In genomic region chr1:168090395-168090794, GRCh38 we compare ENCODE assay signal across 20 cellular contexts. TPM values are rescaled to one million over a fixed set of nuclear protein-coding genes. Genes with fewer than 3 reads are reported as not detected.
DNase-seq lines count a peak whose midpoint lies in the region; FAIRE-seq and TF ChIP-seq lines count a peak whose summit lies in the region.
"Had no signal": no experiment of that assay in that cellular context is flagged by ENCODE, and none has a peak within 500 bp of the region (broad histone marks: within the 10 kb centered on the region; RNA-seq: fewer than 3 reads in every experiment).

No MANE protein-coding gene starts in this region.

- H4K91ac ChIP-seq in H1 (replicated peaks; ENCODE audit: insufficient read length, low read length), result no peak overlapping the region

- WGBS in mammary epithelial cell (ENCODE audit: low coverage, missing lambda C conversion rate), result 94% methylated on average over 12 of the region's 14 CpGs
- 89% methylated on average over 14 of the region's 14 CpGs; no CpG with 5 or more reads in 1 of the 2 experiments for WGBS in H1 (ENCODE audit: extremely low coverage in 1 of 2, insufficient coverage in 1 of 2, insufficient read length in 1 of 2, insufficient replicate concordance in 2 of 2, low coverage in 1 of 2, low lambda C conversion rate in 2 of 2, missing lambda C conversion rate in 1 of 2), 2 experiments

- no peak overlapping the region for H2BK15ac ChIP-seq in H1 (ENCODE audit: low read length)

- no peak for FAIRE-seq in H1 (lab: Jason Lieb, UNC)
- FAIRE-seq: GM12891, GM19239, HepG2 had no signal

- H3K27ac ChIP-seq in mammary epithelial cell (ENCODE audit: insufficient read depth, low read depth, low read length) (no peak overlapping the region), H1 (ENCODE audit: low read depth, low read length) (0 out of 2 replicates have a peak overlapping the region, but pooled peaks have one; percentile 10), neural progenitor cell (no peak overlapping the region)
- H3K27ac ChIP-seq: 22Rv1; BLaER1 treated with 17β-estradiol and CSF1 and Interleukin-3, amounts not matched to agents 10 nM and 100 nM had no signal

- H4K20me1 ChIP-seq in mammary epithelial cell (ENCODE audit: insufficient read depth, low read length), result no peaks in the 10 kb centered on the region
- H4K20me1 ChIP-seq in H1 (replicated peaks in 1 of 2; ENCODE audit: control insufficient read depth in 1 of 2, insufficient read depth in 2 of 2, low read length in 2 of 2), result peaks cover 0 to 3% of the 10 kb centered on the region in 2 experiments
- peaks cover 27% of the 10 kb centered on the region for H4K20me1 ChIP-seq in neural progenitor cell (ENCODE audit: low read depth)
- H4K20me1 ChIP-seq: BLaER1 treated with 17β-estradiol and CSF1 and Interleukin-3, amounts not matched to agents 10 nM and 100 nM had no signal

- H3K27ac Mint-ChIP-seq in MCF 10A (ENCODE audit: low read depth, unreplicated experiment) (peak overlapping the region; percentile 5), neural progenitor cell (peak overlapping the region; percentile 1)
- H3K27ac Mint-ChIP-seq: B cell; CD8-positive, alpha-beta T cell; IgD-negative memory B cell had no signal

- no peak overlapping the region for H3K23ac ChIP-seq in H1 (ENCODE audit: insufficient read length)

- H3K27me3 ChIP-seq in mammary epithelial cell (ENCODE audit: insufficient read depth, low read length) (no peaks in the 10 kb centered on the region), H1 (replicated peaks in 1 of 4; ENCODE audit: control insufficient read depth in 3 of 4, extremely low read depth in 1 of 4, insufficient read depth in 3 of 4, low read length in 3 of 4) (no peaks in the 10 kb centered on the region), neural progenitor cell (no peaks in the 10 kb centered on the region)
- H3K27me3 ChIP-seq: BLaER1 treated with 17β-estradiol and CSF1 and Interleukin-3, amounts not matched to agents 10 nM and 100 nM had no signal

- H3K36me3 Mint-ChIP-seq in MCF 10A (ENCODE audit: insufficient read depth, unreplicated experiment), result peaks cover 5% of the 10 kb centered on the region
- H3K36me3 Mint-ChIP-seq in neural progenitor cell, result peaks cover 42% of the 10 kb centered on the region
- H3K36me3 Mint-ChIP-seq: CD8-positive, alpha-beta T cell had no signal

- POLR2A ChIA-PET in MCF 10A (lab: Yijun Ruan, JAX), result interaction anchor here (0.6 to 2.4 kb wide), 2 partner anchors 8 to 1267 kb away, joined by 3 to 8 read pairs; no protein-coding TSS in a partner anchor
- POLR2A ChIA-PET in H1 (lab: Charles Lee; ENCODE audit: partially characterized antibody), result interaction anchor here (1.8 kb wide), 1 partner anchor 8 kb away, joined by 3 read pairs; no protein-coding TSS in a partner anchor

- H2AFZ ChIP-seq in mammary epithelial cell (ENCODE audit: low read depth, low read length) (no peak overlapping the region), H1 (ENCODE audit: low read length) (no peak overlapping the region), neural progenitor cell (replicated peaks) (no peak overlapping the region)

- no peak overlapping the region for H3K4ac ChIP-seq in H1 (replicated peaks; ENCODE audit: insufficient read length, low read depth, low read length)

- H3K4me3 ChIP-seq in mammary epithelial cell (replicated peaks in 1 of 3; ENCODE audit: insufficient read depth in 1 of 3, low read depth in 2 of 3, low read length in 3 of 3) (no peak overlapping the region), H1 (ENCODE audit: extremely low read depth in 1 of 4, insufficient read depth in 2 of 4, low read depth in 3 of 4, low read length in 4 of 4) (no peak overlapping the region), neural progenitor cell (no peak overlapping the region)
- H3K4me3 ChIP-seq: BLaER1 treated with 17β-estradiol and CSF1 and Interleukin-3, amounts not matched to agents 10 nM and 100 nM had no signal

- H2BK5ac ChIP-seq in H1 (ENCODE audit: low read depth, low read length), result no peak overlapping the region

- no peak overlapping the region for H2BK120ac ChIP-seq in H1 (replicated peaks; ENCODE audit: low read depth, low read length)

- H3K79me2 ChIP-seq in mammary epithelial cell (ENCODE audit: insufficient read depth, low read length) (no peaks in the 10 kb centered on the region), H1 (ENCODE audit: control insufficient read depth in 1 of 2, insufficient read depth in 2 of 2, low read length in 2 of 2) (no peaks in the 10 kb centered on the region), neural progenitor cell (ENCODE audit: low read depth) (no peaks in the 10 kb centered on the region)

- no peak for TF ChIP-seq EP300 in H1 (IDR thresholded peaks at IDR 0.05; ENCODE audit: borderline replicate concordance in 1 of 2, low read depth in 2 of 2, low read length in 2 of 2)

- H3K79me1 ChIP-seq in H1 (ENCODE audit: low read depth, low read length), result no peaks in the 10 kb centered on the region

- H3K36me3 ChIP-seq in mammary epithelial cell (ENCODE audit: insufficient read depth, low read length) (no peaks in the 10 kb centered on the region), H1 (ENCODE audit: control insufficient read depth in 2 of 4, insufficient read depth in 4 of 4, low read length in 3 of 4) (peaks cover 0 to 2% (median 0%) of the 10 kb centered on the region in 4 experiments; a peak in 1 of 8 replicates), neural progenitor cell (no peaks in the 10 kb centered on the region)
- H3K36me3 ChIP-seq: BLaER1 treated with 17β-estradiol and CSF1 and Interleukin-3, amounts not matched to agents 10 nM and 100 nM had no signal

- H2AK5ac ChIP-seq in H1 (ENCODE audit: low read depth, low read length), result no peak overlapping the region

- in situ Hi-C loops in mammary epithelial cell (cut with MboI; ENCODE audit: low sequenced_read_pairs in 2 of 2), result loop anchor here in 1 of 2 donors (25.0 kb wide), 1 partner anchor 222 kb away; no protein-coding TSS in a partner anchor

- dilution Hi-C loops in mammary epithelial cell (cut with HindIII; ENCODE audit: low sequenced_read_pairs), result loop anchor here (5.0 kb wide), 1 partner anchor 77 kb away; no protein-coding TSS in a partner anchor

- BruUV-seq in MCF 10A (replicated peaks; lab: Mats Ljungman, UMichigan) (no TSS peak), mammary epithelial cell (replicated peaks; lab: Mats Ljungman, UMichigan) (no TSS peak)

- DNase-seq in MCF 10A (ENCODE audit: unreplicated experiment), result no peak
- DNase-seq in mammary epithelial cell, result no peak
- DNase-seq in H1 (ENCODE audit: low read depth in 1 of 2, low spot score in 2 of 2), result no peak
- DNase-seq in neural progenitor cell (ENCODE audit: low spot score), result no peak
- no peak for DNase-seq in HCEC 1CT
- DNase-seq in 8988T, result no peak
- no peak for DNase-seq in SW480 (ENCODE audit: low spot score)
- DNase-seq: COR-L47, DMS 273 treated with DMSO at 0.1 percent for 48 hours, DMS53, DND-41, EL had no signal

- H4K8ac ChIP-seq in H1 (ENCODE audit: extremely low read depth, insufficient read depth, low read length), result peak overlapping the region; percentile 28; the same call in 1 of the 2 replicates

- H3K4me1 ChIP-seq in mammary epithelial cell (ENCODE audit: insufficient read depth, low read length) (no peaks in the 10 kb centered on the region), H1 (replicated peaks in 1 of 4; ENCODE audit: control insufficient read depth in 3 of 4, insufficient read depth in 4 of 4, low read length in 3 of 4) (peaks cover 0 to 3% (median 0%) of the 10 kb centered on the region in 4 experiments; a peak in 1 of 7 replicates), neural progenitor cell (peaks cover 15% of the 10 kb centered on the region)

- H3K23me2 ChIP-seq in H1 (ENCODE audit: low read depth, low read length), result no peaks in the 10 kb centered on the region

- no peak overlapping the region for H2BK12ac ChIP-seq in H1 (ENCODE audit: low read depth, low read length)

- H2BK20ac ChIP-seq in H1 (ENCODE audit: low read length), result no peak overlapping the region

- H3K4me2 ChIP-seq in mammary epithelial cell (ENCODE audit: insufficient read depth, low read depth, low read length), result no peak overlapping the region
- no peak overlapping the region for H3K4me2 ChIP-seq in H1 (ENCODE audit: insufficient read depth in 1 of 2, low read depth in 2 of 2, low read length in 2 of 2)
- no peak overlapping the region for H3K4me2 ChIP-seq in neural progenitor cell
- H3K4me2 ChIP-seq: BLaER1 treated with 17β-estradiol and CSF1 and Interleukin-3, amounts not matched to agents 10 nM and 100 nM had no signal

- no peak overlapping the region for H3K18ac ChIP-seq in H1 (ENCODE audit: extremely low read depth, low read length)

- H3K9me3 ChIP-seq in mammary epithelial cell (replicated peaks; ENCODE audit: insufficient read depth, low read length) (no peaks in the 10 kb centered on the region), H1 (ENCODE audit: insufficient read depth in 2 of 2, low read depth in 1 of 2, low read length in 1 of 2) (no peaks in the 10 kb centered on the region), neural progenitor cell (ENCODE audit: low read depth) (no peaks in the 10 kb centered on the region)
- H3K9me3 ChIP-seq: BLaER1 treated with 17β-estradiol and CSF1 and Interleukin-3, amounts not matched to agents 10 nM and 100 nM had no signal

- CTCF ChIA-PET in MCF 10A (lab: Yijun Ruan, JAX), result interaction anchor here (0.5 to 7.3 kb wide), 9 partner anchors 7 to 1439 kb away, joined by 3 to 116 read pairs (median 3); no protein-coding TSS in a partner anchor
- CTCF ChIA-PET in mammary epithelial cell (lab: Charles Lee; ENCODE audit: low non-redundant PET), result no interaction called here
- CTCF ChIA-PET in H1 (lab: Charles Lee; ENCODE audit: partially characterized antibody), result interaction anchor here (6.1 kb wide), 1 partner anchor 8 kb away, joined by 75 read pairs; no protein-coding TSS in a partner anchor

- no peak for TF ChIP-seq RAD21 in H1 (IDR thresholded peaks at IDR 0.05 in 1 of 2, conservative IDR thresholded peaks at IDR 0.05 in 1 of 2; ENCODE audit: low read depth in 2 of 2, low read length in 2 of 2)

- H3K4me3 Mint-ChIP-seq in MCF 10A (ENCODE audit: unreplicated experiment) (no peak overlapping the region), neural progenitor cell (no peak overlapping the region)
- H3K4me3 Mint-ChIP-seq: B cell; CD8-positive, alpha-beta T cell; IgD-negative memory B cell had no signal

- no peak for TF ChIP-seq POLR2A in H1 (IDR thresholded peaks at IDR 0.05; ENCODE audit: control extremely low read depth in 1 of 2, low read depth in 2 of 2, low read length in 2 of 2)

- H3K4me1 Mint-ChIP-seq in MCF 10A (ENCODE audit: insufficient read depth, unreplicated experiment) (no peaks in the 10 kb centered on the region), neural progenitor cell (peaks cover 17% of the 10 kb centered on the region)
- H3K4me1 Mint-ChIP-seq: B cell, IgD-negative memory B cell had no signal

- H3K27me3 Mint-ChIP-seq in MCF 10A (ENCODE audit: insufficient read depth, unreplicated experiment) (no peaks in the 10 kb centered on the region), neural progenitor cell (ENCODE audit: insufficient read depth, low read depth) (peaks cover 3% of the 10 kb centered on the region)

- no peak for TF ChIP-seq CTCF in MCF 10A (IDR thresholded peaks at IDR 0.05; ENCODE audit: unreplicated experiment)
- TF ChIP-seq CTCF in mammary epithelial cell (conservative IDR thresholded peaks at IDR 0.05 in 1 of 2, IDR thresholded peaks at IDR 0.05 in 1 of 2; ENCODE audit: extremely low read depth in 1 of 2, insufficient read depth in 1 of 2, low read depth in 1 of 2, low read length in 2 of 2), result no peak
- no peak for TF ChIP-seq CTCF in H1 (IDR thresholded peaks at IDR 0.05; ENCODE audit: control extremely low read depth in 1 of 3, insufficient read depth in 1 of 3, low read depth in 1 of 3, low read length in 3 of 3)
- TF ChIP-seq CTCF in neural progenitor cell (IDR thresholded peaks at IDR 0.05), result no peak

- H3K9me3 Mint-ChIP-seq in MCF 10A (ENCODE audit: unreplicated experiment), result no peaks in the 10 kb centered on the region
- no peaks in the 10 kb centered on the region for H3K9me3 Mint-ChIP-seq in neural progenitor cell
- H3K9me3 Mint-ChIP-seq: CD8-positive, alpha-beta T cell; IgD-negative memory B cell had no signal

- H3K14ac ChIP-seq in H1 (ENCODE audit: insufficient read length), result no peak overlapping the region

- no peak overlapping the region for H3K56ac ChIP-seq in H1 (replicated peaks; ENCODE audit: insufficient read length, low read depth, low read length)

- H3K9ac ChIP-seq in mammary epithelial cell (ENCODE audit: insufficient read depth, low read length) (no peak overlapping the region), H1 (replicated peaks in 1 of 4; ENCODE audit: extremely low read depth in 1 of 4, low read depth in 3 of 4, low read length in 3 of 4) (no peak overlapping the region), neural progenitor cell (no peak overlapping the region)
- H3K9ac ChIP-seq: BLaER1 treated with 17β-estradiol and CSF1 and Interleukin-3, amounts not matched to agents 10 nM and 100 nM had no signal

- intact Hi-C loops in MCF 10A (cut with micrococcal nuclease) (loop anchor here (5.0 kb wide), 1 partner anchor 252 kb away; no protein-coding TSS in a partner anchor), mammary epithelial cell (cut with micrococcal nuclease) (no loop called here)

- H3F3A ChIP-seq in neural progenitor cell (ENCODE audit: low read depth), result peaks cover 1% of the 10 kb centered on the region

- H4K5ac ChIP-seq in H1 (ENCODE audit: insufficient read length, low read depth, low read length), result no peak overlapping the region

RNA-seq across cellular contexts. Expression of gene GPR161, which starts 46.3 kb away (rescaled TPM):
- total RNA-seq in MCF 10A (2022) (6.6 and 10.2 TPM in 2 replicates), mammary epithelial cell (10 to 100 TPM; 15.0 to 27.1 TPM), neural progenitor cell (ENCODE audit: low replicate concordance) (21.1 and 26.5 TPM in 2 replicates)
- polyA plus RNA-seq in mammary epithelial cell (17.8 TPM), H1 (2011; rRNA removed) (13.7 and 17.6 TPM in 2 replicates)
- 60.3 TPM for polyA minus RNA-seq in mammary epithelial cell
- total RNA-seq in H1 (2021; fragmentation: NEBNext Ultra II Directional; extraction: Animal tissue kit (Norgen Biotek cat#: 25700)), result 16.8 and 17.3 TPM in 2 replicates
- 10.7 TPM for polyA plus RNA-seq in H1 (2011; cell fraction: cytosol; rRNA removed)
- polyA plus RNA-seq in H1 (2011; cell fraction: nucleus; rRNA removed), result 27.0 TPM
- 10.6 to 12.4 TPM (median 11.7 TPM) in 4 replicates for polyA plus RNA-seq in H1 (2012, experiment 1 of 2)
- 6.1 TPM for polyA plus RNA-seq in H1 (2012, experiment 2 of 2)
- 8.6 TPM for polyA plus RNA-seq in H1 (2013, experiment 1 of 2)
- polyA plus RNA-seq in H1 (2013, experiment 2 of 2), result 8.9 TPM
- 50.2 and 61.7 TPM in 2 replicates for polyA minus RNA-seq in H1 (2011; rRNA and poly(A)+ RNA removed)
- polyA minus RNA-seq in H1 (2011; cell fraction: cytosol; rRNA and poly(A)+ RNA removed), result 11.3 TPM
- polyA minus RNA-seq in H1 (2011; cell fraction: nucleus; rRNA and poly(A)+ RNA removed), result 25.8 TPM
- total RNA-seq: CD8-positive, alpha-beta T cell had no signal
- polyA plus RNA-seq: IgD-negative memory B cell had no signal
